In the genomic region with DNA sequence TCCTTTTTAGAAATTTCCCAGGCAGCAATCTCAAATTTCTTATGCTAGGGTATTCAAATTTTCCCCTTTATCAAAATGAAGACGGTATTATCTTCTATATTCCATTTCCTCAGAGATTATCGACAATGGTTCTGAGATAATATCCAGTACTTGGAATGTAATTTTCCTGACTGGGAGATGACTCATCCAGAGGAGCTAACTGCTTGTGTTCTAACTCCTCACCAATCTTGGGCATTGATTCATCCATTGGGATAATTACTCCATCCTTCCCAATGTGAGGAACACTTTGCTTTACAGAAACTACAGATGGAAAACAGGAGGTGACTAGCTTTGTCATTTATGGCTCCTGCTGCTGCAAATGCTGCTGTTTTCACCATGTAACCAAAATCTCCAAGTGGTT, we compare ENCODE assay signal across 12 cellular contexts.
"Had no signal": no experiment of that assay in that cellular context is flagged by ENCODE, and none has a peak within 500 bp of the region (broad histone marks: within the 10 kb centered on the region; RNA-seq: fewer than 3 reads in every experiment).

No MANE protein-coding gene starts in this region.

- H3K4me1 ChIP-seq: ascending aorta, foreskin keratinocyte, prostate gland, right lobe of liver had no signal

- H3K9me3 ChIP-seq: ascending aorta, prostate gland, right lobe of liver had no signal

- H3K36me3 ChIP-seq: ascending aorta, prostate gland, right lobe of liver had no signal

- H3K27me3 ChIP-seq: ascending aorta, foreskin keratinocyte, right lobe of liver had no signal

- H3K27ac ChIP-seq: ascending aorta, foreskin keratinocyte, prostate gland, right lobe of liver had no signal

- DNase-seq: activated CD4-positive, alpha-beta T cell treated with anti-CD3 and anti-CD28 coated beads for 4 hours; activated CD8-positive, alpha-beta memory T cell treated with anti-CD3 and anti-CD28 coated beads, Interleukin-2, amount 50 U/mL, for 4 hours; activated CD8-positive, alpha-beta T cell treated with anti-CD3 and anti-CD28 coated beads for 36 hours; activated naive CD4-positive, alpha-beta T cell treated with Interleukin-2 at 50 U/mL for 16 hours; activated naive CD8-positive, alpha-beta T cell treated with anti-CD3 and anti-CD28 coated beads, Interleukin-2, amount 50 U/mL, for 24 hours; cerebellar nuclear complex; dermis blood vessel endothelial cell; right lobe of liver; T1000 had no signal

- H3K4me3 ChIP-seq: ascending aorta, prostate gland, right lobe of liver had no signal
